ENCODE assay signal across 9 cellular contexts in genomic region chr1:93437976-93438605, GRCh38. TPM values are rescaled to one million over a fixed set of nuclear protein-coding genes. Genes with fewer than 3 reads are reported as not detected.
DNase-seq lines count a peak whose midpoint lies in the region; ATAC-seq and TF ChIP-seq lines count a peak whose summit lies in the region.
"Had no signal": no experiment of that assay in that cellular context is flagged by ENCODE, and none has a peak within 500 bp of the region (broad histone marks: within the 10 kb centered on the region; RNA-seq: fewer than 3 reads in every experiment).

No MANE protein-coding gene starts in this region.

- DNase-seq in BJ (ENCODE audit: low read depth) (peak; percentile 17), HCT116 (ENCODE audit: low read depth, low spot score) (no peak), NCI-H510A (lab: John Stamatoyannopoulos, UW) (peak; percentile 29), mammary epithelial cell (peak; percentile 39), left lobe of liver (ENCODE audit: low spot score) (no peak), GOT3 (lab: John Stamatoyannopoulos, UW) (no peak)

- RAD21 ChIA-PET in HCT116 (lab: Charles Lee; ENCODE audit: low non-redundant PET in 1 of 2, low total read pairs in 2 of 2, uncharacterized antibody in 2 of 2, unreplicated experiment in 2 of 2), result no interaction called here

- H2AFZ ChIP-seq in HCT116 (ENCODE audit: low read depth, low read length, poor library complexity, severe bottlenecking) (peak overlapping the region; percentile 24), mammary epithelial cell (ENCODE audit: low read depth, low read length) (no peak overlapping the region)

- 40% methylated on average over 4 of the region's 4 CpGs for WGBS in mammary epithelial cell (ENCODE audit: low coverage, missing lambda C conversion rate)

- intact Hi-C loops in HCT116 (cut with micrococcal nuclease), result loop anchor here (2.0 to 5.0 kb wide), 3 partner anchors 136 to 407 kb away; no protein-coding TSS in a partner anchor
- intact Hi-C loops in mammary epithelial cell (cut with micrococcal nuclease), result loop anchor here (1.0 to 5.0 kb wide), 6 partner anchors 191 to 899 kb away; no protein-coding TSS in a partner anchor

- peaks cover 7% of the 10 kb centered on the region for H3K27me3 ChIP-seq in BJ (ENCODE audit: control insufficient read depth, insufficient read depth, low read length)
- no peaks in the 10 kb centered on the region for H3K27me3 ChIP-seq in HCT116 (ENCODE audit: insufficient read depth, low read length)
- no peaks in the 10 kb centered on the region for H3K27me3 ChIP-seq in mammary epithelial cell (ENCODE audit: insufficient read depth, low read length)

- H3K4me3 ChIP-seq in BJ (ENCODE audit: low read depth, low read length), result no peak overlapping the region
- no peak overlapping the region for H3K4me3 ChIP-seq in HCT116 (replicated peaks in 1 of 2; ENCODE audit: low read depth in 1 of 2, low read length in 2 of 2)
- no peak overlapping the region for H3K4me3 ChIP-seq in mammary epithelial cell (replicated peaks in 1 of 3; ENCODE audit: insufficient read depth in 1 of 3, low read depth in 2 of 3, low read length in 3 of 3)
- H3K4me3 ChIP-seq: HAP-1 had no signal

- no peak overlapping the region for H3K27ac ChIP-seq in HCT116 (ENCODE audit: low read depth, low read length)
- no peak overlapping the region for H3K27ac ChIP-seq in mammary epithelial cell (ENCODE audit: insufficient read depth, low read depth, low read length)

- H3K4me1 ChIP-seq in HCT116 (ENCODE audit: control insufficient read depth in 1 of 2, insufficient read depth in 2 of 2, low read length in 2 of 2) (peaks cover 22 to 32% of the 10 kb centered on the region in 2 experiments), mammary epithelial cell (ENCODE audit: insufficient read depth, low read length) (peaks cover 5% of the 10 kb centered on the region)
- H3K4me1 ChIP-seq: HAP-1 had no signal

- dilution Hi-C loops in mammary epithelial cell (cut with HindIII; ENCODE audit: low sequenced_read_pairs), result no loop called here

- H3K9me3 ChIP-seq in HCT116 (ENCODE audit: control insufficient read depth in 1 of 2, insufficient read depth in 1 of 2, low read depth in 1 of 2, low read length in 2 of 2) (peaks cover 0 to 18% of the 10 kb centered on the region in 2 experiments; a peak in 2 of 4 replicates), mammary epithelial cell (replicated peaks; ENCODE audit: insufficient read depth, low read length) (no peaks in the 10 kb centered on the region)
- H3K9me3 ChIP-seq: HAP-1 had no signal

- no TSS peak for BruUV-seq in HCT116 (replicated peaks; lab: Mats Ljungman, UMichigan)
- BruUV-seq in mammary epithelial cell (replicated peaks; lab: Mats Ljungman, UMichigan), result no TSS peak

- no peak for TF ChIP-seq POLR2A in HCT116 (IDR thresholded peaks at IDR 0.05; ENCODE audit: borderline replicate concordance, extremely low read depth, insufficient read depth, insufficient read length)

- ATAC-seq in HCT116 (peak; percentile 37; the same call in 1 of the 2 replicates), left lobe of liver (peak; percentile 68), GM19035 (IDR thresholded peaks at IDR 0.05; ENCODE audit: unreplicated experiment) (no peak), HG03442 (IDR thresholded peaks at IDR 0.05; ENCODE audit: unreplicated experiment) (no peak)

- in situ Hi-C loops in mammary epithelial cell (cut with MboI; ENCODE audit: low sequenced_read_pairs in 2 of 2), result no loop called here

- H3K79me2 ChIP-seq in HCT116 (ENCODE audit: insufficient read depth, low read length) (no peaks in the 10 kb centered on the region), mammary epithelial cell (ENCODE audit: insufficient read depth, low read length) (no peaks in the 10 kb centered on the region)

- H3K4me2 ChIP-seq in HCT116 (ENCODE audit: low read length) (no peak overlapping the region), mammary epithelial cell (ENCODE audit: insufficient read depth, low read depth, low read length) (peak overlapping the region; percentile 7)

- H3K36me3 ChIP-seq in BJ (ENCODE audit: control insufficient read depth, insufficient read depth, low read length) (no peaks in the 10 kb centered on the region), HCT116 (ENCODE audit: control insufficient read depth in 1 of 2, insufficient read depth in 2 of 2, low read length in 2 of 2) (no peaks in the 10 kb centered on the region), mammary epithelial cell (ENCODE audit: insufficient read depth, low read length) (no peaks in the 10 kb centered on the region)
- H3K36me3 ChIP-seq: HAP-1 had no signal

- no peaks in the 10 kb centered on the region for H3K9me2 ChIP-seq in HCT116 (ENCODE audit: insufficient read depth)

- TF ChIP-seq CTCF in BJ (IDR thresholded peaks at IDR 0.05; ENCODE audit: insufficient read depth, low read depth, low read length), result peak; percentile 56
- peak; percentile 38 to 78 (median 78); a peak in 4 of 6 replicates for TF ChIP-seq CTCF in HCT116 (IDR thresholded peaks at IDR 0.05 in 2 of 3, conservative IDR thresholded peaks at IDR 0.05 in 1 of 3; ENCODE audit: borderline replicate concordance in 1 of 3, insufficient read depth in 1 of 3, low read depth in 2 of 3, low read length in 2 of 3)
- peak; percentile 52 to 63 for TF ChIP-seq CTCF in mammary epithelial cell (conservative IDR thresholded peaks at IDR 0.05 in 1 of 2, IDR thresholded peaks at IDR 0.05 in 1 of 2; ENCODE audit: extremely low read depth in 1 of 2, insufficient read depth in 1 of 2, low read depth in 1 of 2, low read length in 2 of 2)

- H4K20me1 ChIP-seq in HCT116 (ENCODE audit: insufficient read depth) (no peaks in the 10 kb centered on the region), mammary epithelial cell (ENCODE audit: insufficient read depth, low read length) (no peaks in the 10 kb centered on the region)

- POLR2A ChIA-PET in BJ (lab: Charles Lee) (no interaction called here), HCT116 (lab: Charles Lee) (no interaction called here)

- CTCF ChIA-PET in BJ (lab: Yijun Ruan, JAX) (interaction anchor here (0.9 to 2.1 kb wide), 6 partner anchors 134 to 408 kb away, joined by 3 to 22 read pairs (median 4); no protein-coding TSS in a partner anchor), HCT116 (lab: Charles Lee) (interaction anchor here (1.3 to 1.4 kb wide), 3 partner anchors 133 to 407 kb away, joined by 5 read pairs; no protein-coding TSS in a partner anchor), mammary epithelial cell (lab: Charles Lee; ENCODE audit: low non-redundant PET) (no interaction called here)

- TF ChIP-seq RAD21 in HCT116 (IDR thresholded peaks at IDR 0.05; ENCODE audit: low read depth), result peak; percentile 90

- H3K9ac ChIP-seq in HCT116 (ENCODE audit: low read length) (no peak overlapping the region), mammary epithelial cell (ENCODE audit: insufficient read depth, low read length) (no peak overlapping the region)

TF ChIP-seq in HCT116, 20 proteins besides CTCF, POLR2A, EP300 and RAD21:
- TF ChIP-seq SRF (IDR thresholded peaks at IDR 0.05; ENCODE audit: low read depth) (peak; percentile 27; the same call in 1 of the 2 replicates), REST (IDR thresholded peaks at IDR 0.05; ENCODE audit: low read depth) (no peak)

RNA-seq across cellular contexts. Expression of gene FNBP1L, which starts 9.8 kb away (rescaled TPM):
- polyA plus RNA-seq in BJ (2011; rRNA removed) (5.5 and 12.4 TPM in 2 replicates), mammary epithelial cell (15.4 TPM)
- polyA minus RNA-seq in BJ (2011; rRNA and poly(A)+ RNA removed), result 3.7 and 4.9 TPM in 2 replicates
- total RNA-seq in HCT116 (2021; ENCODE audit: unreplicated experiment) (26.1 TPM), mammary epithelial cell (10 to 100 TPM; 22.1 to 39.2 TPM), left lobe of liver (9.2 TPM)
- 11.1 and 13.4 TPM in 2 replicates for polyA plus RNA-seq in HCT116 (2012)
- polyA minus RNA-seq in mammary epithelial cell, result 20.9 TPM

Comparison
In these comparisons a context has a peak if more than half of its experiments do, and no peak if none do; other contexts are left out.
1. DNase-seq: peak in BJ (single experiment), NCI-H510A (single experiment) and mammary epithelial cell (single experiment); none in HCT116 (single experiment), left lobe of liver (single experiment) and GOT3 (single experiment).
2. ATAC-seq: peak in HCT116 (single experiment) and left lobe of liver (single experiment); none in GM19035 (single experiment) and HG03442 (single experiment).
3. Peak in every context shown above with its lines, with median percentiles within 50 percentile points of each other: CTCF ChIP-seq.